ENCODE assay signal across 8 cellular contexts in the genomic region with DNA sequence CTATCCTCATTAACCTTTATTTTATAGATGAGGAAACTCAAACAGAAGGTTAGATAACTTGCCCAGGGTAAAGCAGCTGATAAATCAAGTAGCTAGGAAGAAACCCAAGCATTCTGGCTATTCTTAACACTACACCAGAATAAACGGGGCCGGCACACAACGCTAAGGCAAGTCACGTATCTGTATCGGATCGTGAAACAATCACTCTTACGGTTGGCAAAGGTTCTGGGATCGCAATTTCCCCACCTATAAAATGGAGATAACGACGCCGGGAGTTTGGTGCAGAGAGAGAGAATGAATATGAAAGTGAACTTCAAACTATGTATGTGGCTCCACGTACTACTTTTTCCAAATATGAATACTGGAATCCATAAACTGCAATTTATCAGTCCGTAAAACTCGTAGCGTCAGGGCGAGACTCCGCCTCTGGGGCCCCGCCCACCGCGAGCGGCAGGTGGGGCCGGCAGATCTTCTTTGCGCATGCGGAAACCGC. TPM values are rescaled to one million over a fixed set of nuclear protein-coding genes. Genes with fewer than 3 reads are reported as not detected.
DNase-seq lines count a peak whose midpoint lies in the region; ATAC-seq and TF ChIP-seq lines count a peak whose summit lies in the region.

No MANE protein-coding gene starts in this region.

- no peaks in the 10 kb centered on the region for H3K9me3 ChIP-seq in HUES48 (ENCODE audit: control insufficient read depth, insufficient read depth, low read length)
- no peaks in the 10 kb centered on the region for H3K9me3 ChIP-seq in transverse colon

- in situ Hi-C loops in transverse colon (cut with MboI; ENCODE audit: low pct_ligation_motif_present in 1 of 4, low pct_unique_long_range_greater_than_20kb in 1 of 4, low sequenced_read_pairs in 3 of 4) = no loop called here

- TF ChIP-seq CTCF in transverse colon (IDR thresholded peaks at IDR 0.05) = no peak

- peaks cover 17% of the 10 kb centered on the region for H3K27me3 ChIP-seq in HUES48 (ENCODE audit: control insufficient read depth, insufficient read depth, low read length)
- H3K27me3 ChIP-seq in transverse colon = peaks cover 5% of the 10 kb centered on the region

- ATAC-seq in GM21515 (IDR thresholded peaks at IDR 0.05; ENCODE audit: unreplicated experiment) = peak; percentile 90
- peak; percentile 99 for ATAC-seq in Right ventricle myocardium superior (ENCODE audit: poor library complexity)

- peak overlapping the region; percentile 100 for H3K9ac ChIP-seq in HUES48 (ENCODE audit: low read depth, low read length)

- TF ChIP-seq EP300 in transverse colon (IDR thresholded peaks at IDR 0.05; ENCODE audit: low read depth) = no peak

- TF ChIP-seq POLR2A in transverse colon (IDR thresholded peaks at IDR 0.05) = no peak

- DNase-seq in DMS153 (lab: John Stamatoyannopoulos, UW) (peak; percentile 74), RPMI8226 (peak; percentile 95), Right ventricle myocardium superior (peak; percentile 96), pons (ENCODE audit: low spot score) (peak; percentile 88), transverse colon (peak; percentile 94)
- DNase-seq in activated naive CD4-positive, alpha-beta T cell (lab: John Stamatoyannopoulos, UW) = peak; percentile 64 to 87 (median 71)

- H3K4me1 ChIP-seq in HUES48 (ENCODE audit: control insufficient read depth, insufficient read depth, low read length) = peaks cover 16% of the 10 kb centered on the region; the same call in 1 of the 2 replicates
- H3K4me1 ChIP-seq in transverse colon = peaks cover 10 to 32% (median 28%) of the 10 kb centered on the region in 4 donors

- H3K27ac ChIP-seq in HUES48 (ENCODE audit: low read depth, low read length) (peak overlapping the region; percentile 98), transverse colon (peak overlapping the region; percentile 96 to 97 (median 97))

- WGBS in transverse colon (ENCODE audit: low coverage in 1 of 2), 2 donors = 0% methylated on average over 12 to 25 of the region's 25 CpGs

- intact Hi-C loops in Right ventricle myocardium superior (cut with DNase I) (no loop called here), transverse colon (cut with DNase I; ENCODE audit: low total_unique reads) (no loop called here)

- H3K36me3 ChIP-seq in HUES48 (ENCODE audit: control insufficient read depth, insufficient read depth, low read length) (peaks cover 24% of the 10 kb centered on the region), transverse colon (peaks cover 0 to 5% (median 0%) of the 10 kb centered on the region in 4 donors)

- H3K4me3 ChIP-seq in HUES48 (ENCODE audit: low read depth, low read length) (peak overlapping the region; percentile 99), transverse colon (peak overlapping the region; percentile 85 to 87 (median 86))

RNA-seq across cellular contexts. Expression of a gene that starts 0.3 kb away (rescaled TPM):
- total RNA-seq in Right ventricle myocardium superior (32.1 TPM), transverse colon (10 to 100 TPM; 48.1 to 63.8 (median 60.3) TPM)

RNA-seq across cellular contexts. Expression of a gene that starts 12.1 kb away (rescaled TPM):
- 8.3 TPM for total RNA-seq in Right ventricle myocardium superior
- 1 to 10 TPM in 3 of 4 donors, not detected in 1; 7.5 to 8.9 (median 7.8) TPM for total RNA-seq in transverse colon

RNA-seq across cellular contexts. Expression of a gene that starts 54.7 kb away (rescaled TPM):
- total RNA-seq in Right ventricle myocardium superior (not detected), transverse colon (not detected)

Comparison
In these comparisons a context has a peak if more than half of its experiments do, and no peak if none do; other contexts are left out.
1. Peak in every context shown above with its lines: DNase-seq, ATAC-seq, H3K4me3 ChIP-seq and H3K27ac ChIP-seq.